Comparison of ENCODE assay signal across 2 cellular contexts in the genomic region with DNA sequence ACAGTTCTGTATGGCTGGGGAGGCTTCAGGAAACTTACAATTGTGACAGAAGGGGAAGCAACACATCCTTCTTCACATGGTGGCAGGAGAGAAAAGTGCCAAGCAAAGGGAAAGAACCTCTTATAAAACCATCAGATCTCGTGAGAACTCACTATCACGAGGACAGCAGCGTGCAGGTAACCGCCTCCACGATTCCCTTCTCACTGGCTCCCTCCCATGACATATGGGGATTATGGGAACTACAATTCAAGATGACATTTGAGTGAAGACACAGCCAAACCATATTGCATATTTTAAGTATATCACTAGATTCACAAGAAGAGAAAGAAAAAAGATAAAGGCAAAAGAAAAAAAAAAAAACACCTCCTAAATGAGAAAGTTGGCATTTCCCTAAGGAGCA.
TF ChIP-seq lines count a peak whose summit lies in the region.

No MANE protein-coding gene starts in this region.

TF ChIP-seq in SK-N-SH, 30 proteins besides CTCF, POLR2A, EP300 and RAD21 (continued from another document):
- TF ChIP-seq, protein P1, sequence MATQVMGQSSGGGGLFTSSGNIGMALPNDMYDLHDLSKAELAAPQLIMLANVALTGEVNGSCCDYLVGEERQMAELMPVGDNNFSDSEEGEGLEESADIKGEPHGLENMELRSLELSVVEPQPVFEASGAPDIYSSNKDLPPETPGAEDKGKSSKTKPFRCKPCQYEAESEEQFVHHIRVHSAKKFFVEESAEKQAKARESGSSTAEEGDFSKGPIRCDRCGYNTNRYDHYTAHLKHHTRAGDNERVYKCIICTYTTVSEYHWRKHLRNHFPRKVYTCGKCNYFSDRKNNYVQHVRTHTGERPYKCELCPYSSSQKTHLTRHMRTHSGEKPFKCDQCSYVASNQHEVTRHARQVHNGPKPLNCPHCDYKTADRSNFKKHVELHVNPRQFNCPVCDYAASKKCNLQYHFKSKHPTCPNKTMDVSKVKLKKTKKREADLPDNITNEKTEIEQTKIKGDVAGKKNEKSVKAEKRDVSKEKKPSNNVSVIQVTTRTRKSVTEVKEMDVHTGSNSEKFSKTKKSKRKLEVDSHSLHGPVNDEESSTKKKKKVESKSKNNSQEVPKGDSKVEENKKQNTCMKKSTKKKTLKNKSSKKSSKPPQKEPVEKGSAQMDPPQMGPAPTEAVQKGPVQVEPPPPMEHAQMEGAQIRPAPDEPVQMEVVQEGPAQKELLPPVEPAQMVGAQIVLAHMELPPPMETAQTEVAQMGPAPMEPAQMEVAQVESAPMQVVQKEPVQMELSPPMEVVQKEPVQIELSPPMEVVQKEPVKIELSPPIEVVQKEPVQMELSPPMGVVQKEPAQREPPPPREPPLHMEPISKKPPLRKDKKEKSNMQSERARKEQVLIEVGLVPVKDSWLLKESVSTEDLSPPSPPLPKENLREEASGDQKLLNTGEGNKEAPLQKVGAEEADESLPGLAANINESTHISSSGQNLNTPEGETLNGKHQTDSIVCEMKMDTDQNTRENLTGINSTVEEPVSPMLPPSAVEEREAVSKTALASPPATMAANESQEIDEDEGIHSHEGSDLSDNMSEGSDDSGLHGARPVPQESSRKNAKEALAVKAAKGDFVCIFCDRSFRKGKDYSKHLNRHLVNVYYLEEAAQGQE (IDR thresholded peaks at IDR 0.05; ENCODE audit: low read depth, low read length): no peak
- TF ChIP-seq NFIC (IDR thresholded peaks at IDR 0.05; ENCODE audit: borderline replicate concordance) (no peak), TAF1 (IDR thresholded peaks at IDR 0.05; ENCODE audit: borderline replicate concordance, low read depth, low read length) (no peak), SIN3A (IDR thresholded peaks at IDR 0.05; ENCODE audit: borderline replicate concordance, low read depth, low read length) (no peak), ELF1 (IDR thresholded peaks at IDR 0.05) (no peak)
- TF ChIP-seq, protein P2, sequence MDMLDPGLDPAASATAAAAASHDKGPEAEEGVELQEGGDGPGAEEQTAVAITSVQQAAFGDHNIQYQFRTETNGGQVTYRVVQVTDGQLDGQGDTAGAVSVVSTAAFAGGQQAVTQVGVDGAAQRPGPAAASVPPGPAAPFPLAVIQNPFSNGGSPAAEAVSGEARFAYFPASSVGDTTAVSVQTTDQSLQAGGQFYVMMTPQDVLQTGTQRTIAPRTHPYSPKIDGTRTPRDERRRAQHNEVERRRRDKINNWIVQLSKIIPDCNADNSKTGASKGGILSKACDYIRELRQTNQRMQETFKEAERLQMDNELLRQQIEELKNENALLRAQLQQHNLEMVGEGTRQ (IDR thresholded peaks at IDR 0.05; ENCODE audit: borderline replicate concordance, low read depth, low read length): no peak
- TF ChIP-seq, protein P3, sequence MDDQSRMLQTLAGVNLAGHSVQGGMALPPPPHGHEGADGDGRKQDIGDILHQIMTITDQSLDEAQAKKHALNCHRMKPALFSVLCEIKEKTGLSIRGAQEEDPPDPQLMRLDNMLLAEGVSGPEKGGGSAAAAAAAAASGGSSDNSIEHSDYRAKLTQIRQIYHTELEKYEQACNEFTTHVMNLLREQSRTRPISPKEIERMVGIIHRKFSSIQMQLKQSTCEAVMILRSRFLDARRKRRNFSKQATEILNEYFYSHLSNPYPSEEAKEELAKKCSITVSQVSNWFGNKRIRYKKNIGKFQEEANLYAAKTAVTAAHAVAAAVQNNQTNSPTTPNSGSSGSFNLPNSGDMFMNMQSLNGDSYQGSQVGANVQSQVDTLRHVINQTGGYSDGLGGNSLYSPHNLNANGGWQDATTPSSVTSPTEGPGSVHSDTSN (IDR thresholded peaks at IDR 0.05): no peak

TF ChIP-seq in SK-N-SH treated with all-trans-retinoic acid at 6 μM for 48 hours, 23 proteins besides CTCF, POLR2A, EP300 and RAD21 (continued from another document):
- TF ChIP-seq, protein P4, sequence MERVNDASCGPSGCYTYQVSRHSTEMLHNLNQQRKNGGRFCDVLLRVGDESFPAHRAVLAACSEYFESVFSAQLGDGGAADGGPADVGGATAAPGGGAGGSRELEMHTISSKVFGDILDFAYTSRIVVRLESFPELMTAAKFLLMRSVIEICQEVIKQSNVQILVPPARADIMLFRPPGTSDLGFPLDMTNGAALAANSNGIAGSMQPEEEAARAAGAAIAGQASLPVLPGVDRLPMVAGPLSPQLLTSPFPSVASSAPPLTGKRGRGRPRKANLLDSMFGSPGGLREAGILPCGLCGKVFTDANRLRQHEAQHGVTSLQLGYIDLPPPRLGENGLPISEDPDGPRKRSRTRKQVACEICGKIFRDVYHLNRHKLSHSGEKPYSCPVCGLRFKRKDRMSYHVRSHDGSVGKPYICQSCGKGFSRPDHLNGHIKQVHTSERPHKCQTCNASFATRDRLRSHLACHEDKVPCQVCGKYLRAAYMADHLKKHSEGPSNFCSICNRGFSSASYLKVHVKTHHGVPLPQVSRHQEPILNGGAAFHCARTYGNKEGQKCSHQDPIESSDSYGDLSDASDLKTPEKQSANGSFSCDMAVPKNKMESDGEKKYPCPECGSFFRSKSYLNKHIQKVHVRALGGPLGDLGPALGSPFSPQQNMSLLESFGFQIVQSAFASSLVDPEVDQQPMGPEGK (CRISPR knock-in tag; IDR thresholded peaks at IDR 0.05; ENCODE audit: borderline replicate concordance): no peak
- TF ChIP-seq ZNF70 (CRISPR knock-in tag; IDR thresholded peaks at IDR 0.05): no peak
- TF ChIP-seq ZNF8 (CRISPR knock-in tag; IDR thresholded peaks at IDR 0.05): no peak
- TF ChIP-seq CSDC2 (CRISPR knock-in tag; IDR thresholded peaks at IDR 0.05): no peak
- no peak for TF ChIP-seq ZC3H10 (CRISPR knock-in tag; IDR thresholded peaks at IDR 0.05)
- TF ChIP-seq PPARA (CRISPR knock-in tag; IDR thresholded peaks at IDR 0.05; ENCODE audit: borderline replicate concordance): no peak
- no peak for TF ChIP-seq TOX (CRISPR knock-in tag; IDR thresholded peaks at IDR 0.05; ENCODE audit: borderline replicate concordance)
- TF ChIP-seq, protein P5, sequence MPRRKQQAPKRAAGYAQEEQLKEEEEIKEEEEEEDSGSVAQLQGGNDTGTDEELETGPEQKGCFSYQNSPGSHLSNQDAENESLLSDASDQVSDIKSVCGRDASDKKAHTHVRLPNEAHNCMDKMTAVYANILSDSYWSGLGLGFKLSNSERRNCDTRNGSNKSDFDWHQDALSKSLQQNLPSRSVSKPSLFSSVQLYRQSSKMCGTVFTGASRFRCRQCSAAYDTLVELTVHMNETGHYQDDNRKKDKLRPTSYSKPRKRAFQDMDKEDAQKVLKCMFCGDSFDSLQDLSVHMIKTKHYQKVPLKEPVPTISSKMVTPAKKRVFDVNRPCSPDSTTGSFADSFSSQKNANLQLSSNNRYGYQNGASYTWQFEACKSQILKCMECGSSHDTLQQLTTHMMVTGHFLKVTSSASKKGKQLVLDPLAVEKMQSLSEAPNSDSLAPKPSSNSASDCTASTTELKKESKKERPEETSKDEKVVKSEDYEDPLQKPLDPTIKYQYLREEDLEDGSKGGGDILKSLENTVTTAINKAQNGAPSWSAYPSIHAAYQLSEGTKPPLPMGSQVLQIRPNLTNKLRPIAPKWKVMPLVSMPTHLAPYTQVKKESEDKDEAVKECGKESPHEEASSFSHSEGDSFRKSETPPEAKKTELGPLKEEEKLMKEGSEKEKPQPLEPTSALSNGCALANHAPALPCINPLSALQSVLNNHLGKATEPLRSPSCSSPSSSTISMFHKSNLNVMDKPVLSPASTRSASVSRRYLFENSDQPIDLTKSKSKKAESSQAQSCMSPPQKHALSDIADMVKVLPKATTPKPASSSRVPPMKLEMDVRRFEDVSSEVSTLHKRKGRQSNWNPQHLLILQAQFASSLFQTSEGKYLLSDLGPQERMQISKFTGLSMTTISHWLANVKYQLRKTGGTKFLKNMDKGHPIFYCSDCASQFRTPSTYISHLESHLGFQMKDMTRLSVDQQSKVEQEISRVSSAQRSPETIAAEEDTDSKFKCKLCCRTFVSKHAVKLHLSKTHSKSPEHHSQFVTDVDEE (CRISPR knock-in tag; IDR thresholded peaks at IDR 0.05): no peak
- TF ChIP-seq, protein P6, sequence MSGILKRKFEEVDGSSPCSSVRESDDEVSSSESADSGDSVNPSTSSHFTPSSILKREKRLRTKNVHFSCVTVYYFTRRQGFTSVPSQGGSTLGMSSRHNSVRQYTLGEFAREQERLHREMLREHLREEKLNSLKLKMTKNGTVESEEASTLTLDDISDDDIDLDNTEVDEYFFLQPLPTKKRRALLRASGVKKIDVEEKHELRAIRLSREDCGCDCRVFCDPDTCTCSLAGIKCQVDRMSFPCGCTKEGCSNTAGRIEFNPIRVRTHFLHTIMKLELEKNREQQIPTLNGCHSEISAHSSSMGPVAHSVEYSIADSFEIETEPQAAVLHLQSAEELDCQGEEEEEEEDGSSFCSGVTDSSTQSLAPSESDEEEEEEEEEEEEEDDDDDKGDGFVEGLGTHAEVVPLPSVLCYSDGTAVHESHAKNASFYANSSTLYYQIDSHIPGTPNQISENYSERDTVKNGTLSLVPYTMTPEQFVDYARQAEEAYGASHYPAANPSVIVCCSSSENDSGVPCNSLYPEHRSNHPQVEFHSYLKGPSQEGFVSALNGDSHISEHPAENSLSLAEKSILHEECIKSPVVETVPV (CRISPR knock-in tag; IDR thresholded peaks at IDR 0.05): no peak
